8 cellular contexts compared by ENCODE assay signal in genomic region chr4:173170210-173170778, GRCh38. TPM values are rescaled to one million over a fixed set of nuclear protein-coding genes. Genes with fewer than 3 reads are reported as not detected.
DNase-seq lines count a peak whose midpoint lies in the region; ATAC-seq and TF ChIP-seq lines count a peak whose summit lies in the region.

No MANE protein-coding gene starts in this region.

- ATAC-seq in activated naive CD8-positive, alpha-beta T cell treated with anti-CD3 and anti-CD28 coated beads, Interleukin-2, amount 50 U/mL, for 24 hours: no peak
- ATAC-seq in GM19324 (IDR thresholded peaks at IDR 0.05; ENCODE audit: low FRiP score, unreplicated experiment): no peak

- no peak for TF ChIP-seq CTCF in testis (IDR thresholded peaks at IDR 0.05)

- peaks cover 7% of the 10 kb centered on the region for H3K36me3 Mint-ChIP-seq in activated CD4-positive, alpha-beta T cell treated with anti-CD3 and anti-CD28 coated beads, Interleukin-2, amount 10 ng/mL, durations not matched to agents 7 days and 5 days (ENCODE audit: low read depth)
- H3K36me3 Mint-ChIP-seq in activated naive CD8-positive, alpha-beta T cell treated with anti-CD3 and anti-CD28 coated beads, Interleukin-2, amount 50 U/mL, for 24 hours (ENCODE audit: low read depth): peaks cover 1% of the 10 kb centered on the region

- peaks cover 5% of the 10 kb centered on the region for H3K4me1 ChIP-seq in testis

- peaks cover 56% of the 10 kb centered on the region for H3K4me1 Mint-ChIP-seq in activated CD4-positive, alpha-beta T cell treated with anti-CD3 and anti-CD28 coated beads, Interleukin-2, amount 10 ng/mL, durations not matched to agents 7 days and 5 days
- H3K4me1 Mint-ChIP-seq in activated naive CD8-positive, alpha-beta T cell treated with anti-CD3 and anti-CD28 coated beads, Interleukin-2, amount 50 U/mL, for 24 hours: peaks cover 61% of the 10 kb centered on the region

- H3K27ac Mint-ChIP-seq in activated CD4-positive, alpha-beta T cell treated with anti-CD3 and anti-CD28 coated beads, Interleukin-2, amount 10 ng/mL, durations not matched to agents 7 days and 5 days: peak overlapping the region; percentile 64
- peak overlapping the region; percentile 87 for H3K27ac Mint-ChIP-seq in activated naive CD8-positive, alpha-beta T cell treated with anti-CD3 and anti-CD28 coated beads, Interleukin-2, amount 50 U/mL, for 24 hours

- H3K9me3 Mint-ChIP-seq in activated CD4-positive, alpha-beta T cell treated with anti-CD3 and anti-CD28 coated beads, Interleukin-2, amount 10 ng/mL, durations not matched to agents 7 days and 5 days: no peaks in the 10 kb centered on the region
- no peaks in the 10 kb centered on the region for H3K9me3 Mint-ChIP-seq in activated naive CD8-positive, alpha-beta T cell treated with anti-CD3 and anti-CD28 coated beads, Interleukin-2, amount 50 U/mL, for 24 hours

- H3K27ac ChIP-seq in layer of hippocampus (ENCODE audit: low read depth, low read length) (peak overlapping the region; percentile 82), testis (peak overlapping the region; percentile 93 to 98)

- intact Hi-C loops in testis (cut with DNase I; ENCODE audit: low total_unique reads): no loop called here

- peak overlapping the region; percentile 89 for H3K4me3 ChIP-seq in testis

- POLR2A ChIA-PET in activated CD4-positive, alpha-beta T cell treated with anti-CD3 and anti-CD28 coated beads, Interleukin-2, amount 10 ng/mL, durations not matched to agents 7 days and 5 days (lab: Charles Lee): no interaction called here

- DNase-seq in activated CD4-positive, alpha-beta T cell treated with anti-CD3 and anti-CD28 coated beads, Interleukin-2, amount 10 ng/mL, durations not matched to agents 7 days and 5 days: no peak
- no peak for DNase-seq in activated CD4-positive, alpha-beta T cell treated with anti-CD3 and anti-CD28 coated beads, Interleukin-2, amount 50 U/mL, for 1 hour
- no peak for DNase-seq in activated naive CD8-positive, alpha-beta T cell treated with anti-CD3 and anti-CD28 coated beads, Interleukin-2, amount 50 U/mL, for 24 hours
- no peak for DNase-seq in testis
- no peak for DNase-seq in NCI-H1092 treated with DMSO at 0.1 percent for 48 hours (lab: John Stamatoyannopoulos, UW)
- no peak for DNase-seq in SK-N-DZ (ENCODE audit: low spot score)

- no peaks in the 10 kb centered on the region for H3K27me3 Mint-ChIP-seq in activated CD4-positive, alpha-beta T cell treated with anti-CD3 and anti-CD28 coated beads, Interleukin-2, amount 10 ng/mL, durations not matched to agents 7 days and 5 days
- no peaks in the 10 kb centered on the region for H3K27me3 Mint-ChIP-seq in activated naive CD8-positive, alpha-beta T cell treated with anti-CD3 and anti-CD28 coated beads, Interleukin-2, amount 50 U/mL, for 24 hours

- H3K9me3 ChIP-seq in testis: no peaks in the 10 kb centered on the region

- peak overlapping the region; percentile 80 for H3K4me3 Mint-ChIP-seq in activated CD4-positive, alpha-beta T cell treated with anti-CD3 and anti-CD28 coated beads, Interleukin-2, amount 10 ng/mL, durations not matched to agents 7 days and 5 days
- H3K4me3 Mint-ChIP-seq in activated naive CD8-positive, alpha-beta T cell treated with anti-CD3 and anti-CD28 coated beads, Interleukin-2, amount 50 U/mL, for 24 hours: peak overlapping the region; percentile 86

- TF ChIP-seq POLR2A in testis (IDR thresholded peaks at IDR 0.05): no peak

- H3K27me3 ChIP-seq in layer of hippocampus (ENCODE audit: control insufficient read depth, insufficient read depth, low read length): no peaks in the 10 kb centered on the region
- H3K27me3 ChIP-seq in testis: no peaks in the 10 kb centered on the region

- no peaks in the 10 kb centered on the region for H3K36me3 ChIP-seq in testis (ENCODE audit: low read depth, missing control alignments)

- WGBS in testis, 2 donors: 2 to 4% methylated on average over 12 of the region's 12 CpGs

- CTCF ChIA-PET in activated CD4-positive, alpha-beta T cell treated with anti-CD3 and anti-CD28 coated beads, Interleukin-2, amount 10 ng/mL, durations not matched to agents 7 days and 5 days (lab: Charles Lee): interaction anchor here (0.6 to 1.2 kb wide), 2 partner anchors 15 to 489 kb away, joined by 3 read pairs; no protein-coding TSS in a partner anchor

RNA-seq across cellular contexts. Expression of gene GALNT7, which starts 1.7 kb away (rescaled TPM):
- total RNA-seq in activated CD4-positive, alpha-beta T cell treated with anti-CD3 and anti-CD28 coated beads, Interleukin-2, amount 10 ng/mL, durations not matched to agents 7 days and 5 days: 10 to 100 TPM; 21.6 to 23.6 TPM
- 10 to 100 TPM; 28.8 to 32.0 TPM for total RNA-seq in testis
- polyA plus RNA-seq in testis (ENCODE audit: insufficient read depth, low read depth, low replicate concordance): 18.0 TPM
- polyA plus RNA-seq in SK-N-DZ (2014; cell fraction: cytosol; rRNA removed): 15.0 and 18.5 TPM in 2 replicates
- 31.0 and 36.3 TPM in 2 replicates for polyA plus RNA-seq in SK-N-DZ (2014; cell fraction: nucleus; rRNA removed)
